In genomic region chr6:89298680-89299450, GRCh38 we compare ENCODE assay signal across 9 cellular contexts. TPM values are rescaled to one million over a fixed set of nuclear protein-coding genes. Genes with fewer than 3 reads are reported as not detected.
DNase-seq lines count a peak whose midpoint lies in the region; ATAC-seq and TF ChIP-seq lines count a peak whose summit lies in the region.
"Had no signal": no experiment of that assay in that cellular context is flagged by ENCODE, and none has a peak within 500 bp of the region (broad histone marks: within the 10 kb centered on the region; RNA-seq: fewer than 3 reads in every experiment).

No MANE protein-coding gene starts in this region.

- intact Hi-C loops in mucosa of descending colon (cut with DNase I, micrococcal nuclease) = no loop called here
- intact Hi-C loops in posterior vena cava (cut with DNase I) = no loop called here

- DNase-seq in SIG-M5 treated with dmso at 0.1 percent for 504 hours (lab: John Stamatoyannopoulos, UW; ENCODE audit: unreplicated experiment) = peak; percentile 35
- DNase-seq in SIG-M5 (lab: John Stamatoyannopoulos, UW) = no peak
- peak; percentile 64 for DNase-seq in NB4 (ENCODE audit: low read depth)
- DNase-seq in mucosa of descending colon = no peak
- DNase-seq in posterior vena cava (ENCODE audit: low spot score) = no peak
- no peak for DNase-seq in Ammon's horn (ENCODE audit: low spot score)

- H3K27me3 Mint-ChIP-seq in activated naive CD4-positive, alpha-beta T cell treated with anti-CD3 and anti-CD28 coated beads, Interleukin-2, amount 50 U/mL, for 24 hours = no peaks in the 10 kb centered on the region
- H3K27me3 Mint-ChIP-seq: natural killer cell treated with Interleukin-12 subunit alpha and Interleukin-12 subunit beta and Interleukin-15 and Interleukin-18, amount 100 ng/mL, for 72 hours had no signal

- H3K9me3 ChIP-seq in mucosa of descending colon = no peaks in the 10 kb centered on the region

- H3K36me3 Mint-ChIP-seq in activated naive CD4-positive, alpha-beta T cell treated with anti-CD3 and anti-CD28 coated beads, Interleukin-2, amount 50 U/mL, for 24 hours = no peaks in the 10 kb centered on the region
- H3K36me3 Mint-ChIP-seq: natural killer cell treated with Interleukin-12 subunit alpha and Interleukin-12 subunit beta and Interleukin-15 and Interleukin-18, amount 100 ng/mL, for 72 hours had no signal

- no peaks in the 10 kb centered on the region for H3K9me3 Mint-ChIP-seq in activated naive CD4-positive, alpha-beta T cell treated with anti-CD3 and anti-CD28 coated beads, Interleukin-2, amount 50 U/mL, for 24 hours
- H3K9me3 Mint-ChIP-seq: natural killer cell treated with Interleukin-12 subunit alpha and Interleukin-12 subunit beta and Interleukin-15 and Interleukin-18, amount 100 ng/mL, for 72 hours had no signal

- H3K4me1 Mint-ChIP-seq in activated naive CD4-positive, alpha-beta T cell treated with anti-CD3 and anti-CD28 coated beads, Interleukin-2, amount 50 U/mL, for 24 hours = peaks cover 24% of the 10 kb centered on the region

- no peak overlapping the region for H3K4me3 ChIP-seq in NB4 (ENCODE audit: low read depth, low read length)
- H3K4me3 ChIP-seq in mucosa of descending colon = no peak overlapping the region

- no peaks in the 10 kb centered on the region for H3K36me3 ChIP-seq in mucosa of descending colon (ENCODE audit: low read depth)

- peak overlapping the region; percentile 30 for H3K27ac Mint-ChIP-seq in activated naive CD4-positive, alpha-beta T cell treated with anti-CD3 and anti-CD28 coated beads, Interleukin-2, amount 50 U/mL, for 24 hours
- H3K27ac Mint-ChIP-seq: natural killer cell treated with Interleukin-12 subunit alpha and Interleukin-12 subunit beta and Interleukin-15 and Interleukin-18, amount 100 ng/mL, for 72 hours had no signal

- H3K4me1 ChIP-seq in mucosa of descending colon (ENCODE audit: low read depth) = peaks cover 4% of the 10 kb centered on the region

- peak overlapping the region; percentile 33 for H3K4me3 Mint-ChIP-seq in activated naive CD4-positive, alpha-beta T cell treated with anti-CD3 and anti-CD28 coated beads, Interleukin-2, amount 50 U/mL, for 24 hours
- H3K4me3 Mint-ChIP-seq: natural killer cell treated with Interleukin-12 subunit alpha and Interleukin-12 subunit beta and Interleukin-15 and Interleukin-18, amount 100 ng/mL, for 72 hours had no signal

- TF ChIP-seq POLR2A in NB4 (IDR thresholded peaks at IDR 0.05; ENCODE audit: extremely low read depth, insufficient read length) = no peak

- no peak for TF ChIP-seq CTCF in NB4 (IDR thresholded peaks at IDR 0.05; ENCODE audit: low read depth, low read length)
- TF ChIP-seq CTCF in mucosa of descending colon (IDR thresholded peaks at IDR 0.05) = no peak

- peak; percentile 66 for ATAC-seq in mucosa of descending colon
- ATAC-seq in GM21423 (IDR thresholded peaks at IDR 0.05; ENCODE audit: unreplicated experiment) = no peak

RNA-seq across cellular contexts. Expression of gene GABRR2, which starts 16.2 kb away (rescaled TPM):
- 1 to 10 TPM in 1 of 3 donors, under 1 TPM in 2; 0.63 to 2.4 (median 0.72) TPM for total RNA-seq in mucosa of descending colon
- 1 to 10 TPM in 1 of 2 donors, under 1 TPM in 1; 0.93 to 1.7 TPM for total RNA-seq in posterior vena cava

RNA-seq across cellular contexts. Expression of gene UBE2J1, which starts 53.7 kb away (rescaled TPM):
- total RNA-seq in mucosa of descending colon = 10 to 100 TPM; 40.0 to 50.2 (median 42.2) TPM
- 10 to 100 TPM; 39.8 to 43.8 TPM for total RNA-seq in posterior vena cava

Comparison
In these comparisons a context has a peak if more than half of its experiments do, and no peak if none do; other contexts are left out.
1. DNase-seq: peak in SIG-M5 treated with dmso at 0.1 percent for 504 hours (single experiment) and NB4 (single experiment); none in SIG-M5 (single experiment), mucosa of descending colon (0 of 3), posterior vena cava (single experiment) and Ammon's horn (single experiment).